In the genomic region with DNA sequence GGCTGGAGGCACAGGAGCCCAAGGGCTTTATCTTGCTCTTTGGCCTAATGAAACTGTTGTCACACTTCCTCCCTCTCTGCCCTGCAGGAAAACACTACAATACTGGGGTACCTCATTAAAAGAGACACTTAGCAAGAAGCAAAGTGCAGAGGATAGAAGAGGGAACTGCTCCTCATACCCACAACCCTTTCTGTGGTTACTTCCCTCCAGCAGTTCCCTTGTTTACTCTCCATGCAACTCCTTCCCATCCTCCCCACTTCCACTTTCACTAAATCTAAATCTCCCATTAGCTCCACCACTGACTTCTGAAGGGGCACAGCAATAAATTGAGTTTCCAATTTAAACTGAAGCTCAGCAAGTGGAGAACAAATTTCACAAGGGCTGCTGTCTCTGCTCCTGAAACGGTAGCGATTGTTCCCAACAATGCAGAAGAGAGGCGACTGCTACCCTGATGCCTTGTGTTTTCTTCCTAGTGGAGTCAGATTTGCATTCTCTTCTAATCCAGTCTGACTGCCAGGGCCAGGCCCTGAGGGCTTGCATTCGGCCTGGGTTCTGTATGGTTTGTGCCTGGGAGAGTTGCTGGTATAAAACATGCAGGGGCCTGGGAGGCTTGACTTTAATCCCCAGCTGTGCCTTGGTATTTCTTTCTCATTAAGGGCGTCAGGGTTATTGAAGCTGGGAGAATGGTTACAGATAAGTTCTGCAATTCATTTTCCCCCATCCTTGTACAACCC, we compare ENCODE assay signal across 20 cellular contexts.
DNase-seq lines count a peak whose midpoint lies in the region; ATAC-seq and TF ChIP-seq lines count a peak whose summit lies in the region.
"Had no signal": no experiment of that assay in that cellular context is flagged by ENCODE, and none has a peak within 500 bp of the region (broad histone marks: within the 10 kb centered on the region; RNA-seq: fewer than 3 reads in every experiment).

No MANE protein-coding gene starts in this region.

- H3K4me3 ChIP-seq in heart left ventricle, result no peak overlapping the region
- H3K4me3 ChIP-seq in right atrium auricular region, result no peak overlapping the region
- H3K4me3 ChIP-seq: esophagus squamous epithelium, HAP-1, Peyer's patch, thoracic aorta had no signal

- peak overlapping the region in 1 of 12 donors; percentile 83 for H3K27ac ChIP-seq in heart left ventricle
- no peak overlapping the region for H3K27ac ChIP-seq in right atrium auricular region
- H3K27ac ChIP-seq: esophagus squamous epithelium, Peyer's patch, thoracic aorta had no signal

- H3K4me3 Mint-ChIP-seq in type B pancreatic cell, result no peak overlapping the region
- H3K4me3 Mint-ChIP-seq: activated T-helper 17 cell treated with anti-CD3 and anti-CD28 coated beads, Interleukin-2, amount 50 U/mL, for 72 hours; T-helper 2 cell treated with Interferon-gamma antibody and Interleukin-4, amounts not matched to agents 5 μg/mL and 100 μg/mL, for 36 hours had no signal

- peaks cover 4% of the 10 kb centered on the region for H3K9me3 Mint-ChIP-seq in type B pancreatic cell
- H3K9me3 Mint-ChIP-seq: T-helper 2 cell treated with Interferon-gamma antibody and Interleukin-4, amounts not matched to agents 5 μg/mL and 100 μg/mL, for 36 hours had no signal

- H3K27ac Mint-ChIP-seq in type B pancreatic cell, result peak overlapping the region; percentile 23
- H3K27ac Mint-ChIP-seq: activated T-helper 17 cell treated with anti-CD3 and anti-CD28 coated beads, Interleukin-2, amount 50 U/mL, for 72 hours; T-helper 2 cell treated with Interferon-gamma antibody and Interleukin-4, amounts not matched to agents 5 μg/mL and 100 μg/mL, for 36 hours had no signal

- 57 to 64% (median 60%) methylated on average over 5 of the region's 5 CpGs for WGBS in heart left ventricle, 4 donors

- H3K4me1 Mint-ChIP-seq in type B pancreatic cell (ENCODE audit: unreplicated experiment), result no peaks in the 10 kb centered on the region
- H3K4me1 Mint-ChIP-seq: activated T-helper 17 cell treated with anti-CD3 and anti-CD28 coated beads, Interleukin-2, amount 50 U/mL, for 72 hours had no signal

- H3K27me3 ChIP-seq in heart left ventricle (no peaks in the 10 kb centered on the region), right atrium auricular region (no peaks in the 10 kb centered on the region)
- H3K27me3 ChIP-seq: esophagus squamous epithelium, Peyer's patch had no signal

- no peaks in the 10 kb centered on the region for H3K27me3 Mint-ChIP-seq in type B pancreatic cell
- H3K27me3 Mint-ChIP-seq: activated T-helper 17 cell treated with anti-CD3 and anti-CD28 coated beads, Interleukin-2, amount 50 U/mL, for 72 hours had no signal

- H3K4me1 ChIP-seq in heart left ventricle, result peaks cover 0 to 39% (median 0%) of the 10 kb centered on the region in 12 donors
- H3K4me1 ChIP-seq in right atrium auricular region, result no peaks in the 10 kb centered on the region
- H3K4me1 ChIP-seq: Caco-2, HAP-1, Peyer's patch had no signal

- TF ChIP-seq POLR2A in heart left ventricle (IDR thresholded peaks at IDR 0.05), result no peak

- H3K36me3 ChIP-seq in heart left ventricle, result no peaks in the 10 kb centered on the region
- H3K36me3 ChIP-seq in right atrium auricular region, result no peaks in the 10 kb centered on the region
- H3K36me3 ChIP-seq: esophagus squamous epithelium, HAP-1, Peyer's patch, thoracic aorta had no signal

- intact Hi-C loops in heart left ventricle (cut with DNase I), result no loop called here

- ATAC-seq in heart left ventricle, result peak; percentile 15 to 83 (median 69)
- peak; percentile 57 for ATAC-seq in left lobe of liver
- no peak for ATAC-seq in HG03135 (IDR thresholded peaks at IDR 0.05; ENCODE audit: unreplicated experiment)
- ATAC-seq: activated T-helper 17 cell treated with anti-CD3 and anti-CD28 coated beads, Interleukin-2, amount 50 U/mL, for 72 hours had no signal

- TF ChIP-seq CTCF in heart left ventricle (IDR thresholded peaks at IDR 0.05) (no peak), right atrium auricular region (IDR thresholded peaks at IDR 0.05) (no peak), type B pancreatic cell (conservative IDR thresholded peaks at IDR 0.05) (no peak)

- H3K36me3 Mint-ChIP-seq in type B pancreatic cell, result no peaks in the 10 kb centered on the region

- H3K9me3 ChIP-seq in heart left ventricle, result no peaks in the 10 kb centered on the region
- no peaks in the 10 kb centered on the region for H3K9me3 ChIP-seq in right atrium auricular region
- H3K9me3 ChIP-seq: Caco-2, esophagus squamous epithelium, HAP-1, Peyer's patch, thoracic aorta had no signal

- DNase-seq in heart left ventricle (no peak), right atrium auricular region (ENCODE audit: low spot score) (no peak), SKM-1 (lab: John Stamatoyannopoulos, UW; ENCODE audit: unreplicated experiment) (peak; percentile 82), left lobe of liver (ENCODE audit: low spot score) (no peak), type B pancreatic cell (ENCODE audit: extremely low spot score, unreplicated experiment) (no peak), GM19238 (ENCODE audit: insufficient read length, low spot score) (no peak)
- no peak for DNase-seq in stimulated activated CD8-positive, alpha-beta memory T cell treated with anti-CD3 and anti-CD28 coated beads, Interleukin-4, amount 100 ng/mL, for 48 hours
- DNase-seq: ACHN; activated CD4-positive, alpha-beta T cell treated with anti-CD3 and anti-CD28 coated beads, Interleukin-2, amount 50 U/mL, for 48 hours; Caco-2; cortex of kidney; esophagus squamous epithelium; KG1; mammary epithelial cell; Peyer's patch had no signal
